Comparison of ENCODE assay signal across 8 cellular contexts in the genomic region with DNA sequence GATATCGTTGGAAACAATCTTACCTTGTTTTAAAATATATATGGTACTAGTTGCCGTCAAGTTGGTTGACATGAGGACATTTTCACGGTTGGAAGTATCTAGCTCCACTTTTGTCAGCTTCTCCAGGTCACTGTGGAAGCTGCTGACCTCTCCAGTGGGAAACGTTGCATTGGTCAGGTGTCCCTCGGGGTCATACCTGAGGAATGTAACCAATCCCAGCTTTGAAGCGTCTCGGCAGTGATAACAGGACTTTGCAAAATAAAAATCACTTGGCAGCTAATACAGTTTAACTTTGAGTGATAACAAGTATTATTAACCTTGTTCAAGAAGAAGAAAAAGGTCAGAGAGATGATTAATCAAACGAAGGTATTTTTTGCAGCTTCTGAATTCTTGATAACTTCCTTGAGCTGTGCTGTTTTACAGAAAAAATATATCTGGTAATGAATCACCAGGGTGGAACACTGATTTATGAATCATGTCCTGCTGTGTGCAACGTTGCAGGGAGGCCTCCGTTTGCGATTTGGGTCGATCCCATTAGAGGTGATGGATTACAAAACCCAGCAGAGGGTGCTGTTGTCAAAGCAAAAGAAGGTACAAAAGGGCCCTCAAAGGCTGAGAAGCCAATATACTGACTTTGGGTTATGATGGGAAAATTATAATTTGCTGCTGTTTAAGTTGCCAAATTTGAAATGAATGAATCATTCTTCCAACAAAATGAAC.
DNase-seq lines count a peak whose midpoint lies in the region; ATAC-seq and TF ChIP-seq lines count a peak whose summit lies in the region.

No MANE protein-coding gene starts in this region.

- H3K36me3 ChIP-seq in DOHH2 (ENCODE audit: control insufficient read depth, low read length): no peaks in the 10 kb centered on the region
- no peaks in the 10 kb centered on the region for H3K36me3 ChIP-seq in skeletal muscle satellite cell (ENCODE audit: insufficient read depth, low read length)

- H3K9me2 ChIP-seq in DOHH2 (replicated peaks; ENCODE audit: control insufficient read depth, low read length): no peaks in the 10 kb centered on the region

- no peak overlapping the region for H3K27ac ChIP-seq in DOHH2 (ENCODE audit: low read depth, low read length)

- no peaks in the 10 kb centered on the region for H3K36me3 Mint-ChIP-seq in activated naive CD4-positive, alpha-beta T cell treated with anti-CD3 and anti-CD28 coated beads, Interleukin-2, amount 50 U/mL, for 72 hours

- no peaks in the 10 kb centered on the region for H3K79me2 ChIP-seq in DOHH2 (ENCODE audit: control insufficient read depth, low read length)

- ATAC-seq in GM21576 (IDR thresholded peaks at IDR 0.05; ENCODE audit: unreplicated experiment) (peak; percentile 84), SK-N-SH treated with all-trans-retinoic acid at 6 μM for 48 hours (peak; percentile 94), left cardiac atrium (peak; percentile 86 to 96)
- peak; percentile 98 for ATAC-seq in activated naive CD4-positive, alpha-beta T cell treated with anti-CD3 and anti-CD28 coated beads, Interleukin-2, amount 50 U/mL, for 72 hours

- H3K4me3 ChIP-seq in DOHH2 (ENCODE audit: low read length) (no peak overlapping the region), skeletal muscle satellite cell (ENCODE audit: low read length) (no peak overlapping the region)

- H3K27me3 ChIP-seq in DOHH2 (ENCODE audit: control insufficient read depth, low read length) (no peaks in the 10 kb centered on the region), skeletal muscle satellite cell (ENCODE audit: control insufficient read depth, insufficient read depth, low read length) (no peaks in the 10 kb centered on the region)

- intact Hi-C loops in left cardiac atrium (cut with DNase I): no loop called here

- no peaks in the 10 kb centered on the region for H3K4me1 ChIP-seq in DOHH2 (ENCODE audit: control insufficient read depth, low read length)
- H3K4me1 ChIP-seq in skeletal muscle satellite cell (ENCODE audit: control insufficient read depth, insufficient read depth, low read length): peaks cover 4% of the 10 kb centered on the region

- H3K9me3 ChIP-seq in DOHH2 (ENCODE audit: control insufficient read depth, insufficient read depth, low read length) (no peaks in the 10 kb centered on the region), skeletal muscle satellite cell (replicated peaks; ENCODE audit: low read length) (no peaks in the 10 kb centered on the region)

- TF ChIP-seq CTCF in DOHH2 (IDR thresholded peaks at IDR 0.05; ENCODE audit: low read depth, low read length, poor library complexity, severe bottlenecking): peak; percentile 34

- H3K4me2 ChIP-seq in DOHH2 (ENCODE audit: low read length) (no peak overlapping the region), skeletal muscle satellite cell (ENCODE audit: low read length) (peak overlapping the region; percentile 20)

- H3F3A ChIP-seq in DOHH2 (ENCODE audit: control insufficient read depth, insufficient read depth): no peaks in the 10 kb centered on the region

- peaks cover 0 to 4% of the 10 kb centered on the region in 2 donors for H3K9me3 Mint-ChIP-seq in activated naive CD4-positive, alpha-beta T cell treated with anti-CD3 and anti-CD28 coated beads, Interleukin-2, amount 50 U/mL, for 72 hours

- no peak overlapping the region for H3K9ac ChIP-seq in skeletal muscle satellite cell (ENCODE audit: low read depth, low read length)

- no peaks in the 10 kb centered on the region for H4K20me1 ChIP-seq in DOHH2 (ENCODE audit: control insufficient read depth, insufficient read depth, low read depth, low read length)

- DNase-seq in LHCN-M2 (ENCODE audit: low read depth) (peak; percentile 21), left cardiac atrium (peak; percentile 36), NCI-H187 treated with DMSO at 0.1 percent for 48 hours (lab: John Stamatoyannopoulos, UW) (no peak)
- peak; percentile 56 to 62 for DNase-seq in activated naive CD4-positive, alpha-beta T cell treated with anti-CD3 and anti-CD28 coated beads, Interleukin-2, amount 50 U/mL, for 72 hours (ENCODE audit: low spot score in 2 of 2)

- no peak overlapping the region for H3K27ac Mint-ChIP-seq in activated naive CD4-positive, alpha-beta T cell treated with anti-CD3 and anti-CD28 coated beads, Interleukin-2, amount 50 U/mL, for 72 hours

TF ChIP-seq in SK-N-SH treated with all-trans-retinoic acid at 6 μM for 48 hours, 23 proteins besides CTCF, POLR2A, EP300 and RAD21:
- no peak for TF ChIP-seq PPARA (CRISPR knock-in tag; IDR thresholded peaks at IDR 0.05; ENCODE audit: borderline replicate concordance)
TF ChIP-seq in SK-N-SH treated with all-trans-retinoic acid at 6 μM for 48 hours: peak in this region for 0.
